ENCODE assay signal across 20 cellular contexts in the genomic region with DNA sequence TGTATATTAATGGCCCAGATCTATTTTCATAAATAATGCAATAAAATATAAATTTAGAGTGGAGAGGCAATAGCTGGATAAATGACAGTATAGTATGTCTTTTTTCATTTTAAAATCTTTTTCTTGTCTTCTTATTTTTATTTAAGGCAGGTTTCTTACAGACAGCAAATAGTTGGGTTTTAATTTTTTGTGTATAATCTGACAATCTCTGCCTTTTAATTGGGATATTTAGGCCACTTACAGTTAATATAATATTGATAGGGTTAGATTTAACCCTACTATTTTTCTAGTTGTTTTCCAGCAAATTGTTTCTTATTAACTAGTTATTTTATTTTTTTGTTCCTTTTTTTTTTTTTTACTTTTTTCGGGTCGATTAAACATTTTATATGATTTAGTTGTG.
"Had no signal": no experiment of that assay in that cellular context is flagged by ENCODE, and none has a peak within 500 bp of the region (broad histone marks: within the 10 kb centered on the region; RNA-seq: fewer than 3 reads in every experiment).

No MANE protein-coding gene starts in this region.

- ATAC-seq: sciatic nerve; stimulated activated effector memory CD8-positive, alpha-beta T cell treated with anti-CD3 and anti-CD28 coated beads, Interleukin-12 subunit alpha, Interleukin-12 subunit beta, amount 100 ng/mL, for 72 hours had no signal

- H3K4me2 ChIP-seq: smooth muscle cell had no signal

- H3K9me3 ChIP-seq: mucosa of descending colon, ovary, thyroid gland, vagina had no signal

- H3K4me1 ChIP-seq: vagina had no signal

- H3K27ac ChIP-seq: dorsolateral prefrontal cortex, ovary, thyroid gland, vagina had no signal

- H3K36me3 ChIP-seq: ovary, stomach, thyroid gland, vagina had no signal

- DNase-seq: dorsolateral prefrontal cortex; effector CD4-positive, alpha-beta T cell; kidney; naive B cell; nephron progenitor cell; nucleus accumbens; ovary; stimulated activated CD4-positive, alpha-beta T cell treated with anti-CD3 and anti-CD28 coated beads, Interleukin-12 subunit alpha, Interleukin-12 subunit beta, amount 100 ng/mL, for 4 hours; stimulated activated CD4-positive, alpha-beta T cell treated with anti-CD3 and anti-CD28 coated beads, Interleukin-1b, Interleukin-23, amount 100 ng/mL, for 48 hours; stimulated activated CD4-positive, alpha-beta T cell treated with anti-CD3 and anti-CD28 coated beads, Interleukin-4, amount 100 ng/mL, for 1 hour; stimulated activated naive CD4-positive, alpha-beta T cell treated with Interleukin-2 at 50 U/mL for 16 hours; thyroid gland had no signal

- H3K4me3 ChIP-seq: dorsolateral prefrontal cortex, mucosa of descending colon, ovary, smooth muscle cell, stomach, thyroid gland, vagina had no signal

- H3K27me3 ChIP-seq: dorsolateral prefrontal cortex, ovary, stomach, thyroid gland, vagina had no signal

- FAIRE-seq: colon, frontal cortex, kidney had no signal
